Comparison of ENCODE assay signal across 1 cellular context in genomic region chr17:28481081-28481571, GRCh38.
TF ChIP-seq lines count a peak whose summit lies in the region.

No MANE protein-coding gene starts in this region.

TF ChIP-seq in GM23338, 12 proteins besides CTCF, POLR2A, EP300 and RAD21 (continued from another document):
- TF ChIP-seq ZNF462 (CRISPR knock-in tag; IDR thresholded peaks at IDR 0.05) = no peak
- no peak for TF ChIP-seq EZH2phosphoT487 (IDR thresholded peaks at IDR 0.05; ENCODE audit: unreplicated experiment)
- TF ChIP-seq CREB1 (CRISPR knock-in tag; IDR thresholded peaks at IDR 0.05; ENCODE audit: low read depth) = no peak
- TF ChIP-seq EZH2 (IDR thresholded peaks at IDR 0.05; ENCODE audit: low read depth, unreplicated experiment) = no peak
- TF ChIP-seq REST (IDR thresholded peaks at IDR 0.05; ENCODE audit: unreplicated experiment) = no peak
- no peak for TF ChIP-seq JUNB (IDR thresholded peaks at IDR 0.05; ENCODE audit: unreplicated experiment)
- TF ChIP-seq POLR2AphosphoS5 (IDR thresholded peaks at IDR 0.05; ENCODE audit: low read depth) = no peak
